In genomic region chr2:111219734-111220505, GRCh38 we compare ENCODE assay signal across 23 cellular contexts.
DNase-seq lines count a peak whose midpoint lies in the region; ATAC-seq and TF ChIP-seq lines count a peak whose summit lies in the region.
"Had no signal": no experiment of that assay in that cellular context is flagged by ENCODE, and none has a peak within 500 bp of the region (broad histone marks: within the 10 kb centered on the region; RNA-seq: fewer than 3 reads in every experiment).

No MANE protein-coding gene starts in this region.

- no peak overlapping the region for H3K27ac Mint-ChIP-seq in activated T-helper 1 cell treated with anti-CD3 and anti-CD28 coated beads, Interleukin-12 subunit alpha, Interleukin-12 subunit beta, Interleukin-2, Interleukin-4 antibody, amounts not matched to agents 30 ng/mL and 10 ng/mL and 1 ng/mL, durations not matched to agents 14 hours and 24 hours and 36 hours
- H3K27ac Mint-ChIP-seq: naive thymus-derived CD8-positive, alpha-beta T cell had no signal

- in situ Hi-C loops in astrocyte of the spinal cord (cut with HindIII; ENCODE audit: low sequenced_read_pairs): no loop called here

- H3K4me3 Mint-ChIP-seq in activated T-helper 1 cell treated with anti-CD3 and anti-CD28 coated beads, Interleukin-12 subunit alpha, Interleukin-12 subunit beta, Interleukin-2, Interleukin-4 antibody, amounts not matched to agents 30 ng/mL and 10 ng/mL and 1 ng/mL, durations not matched to agents 14 hours and 24 hours and 36 hours: no peak overlapping the region
- H3K4me3 Mint-ChIP-seq: naive thymus-derived CD8-positive, alpha-beta T cell had no signal

- no peak overlapping the region for H3K9ac ChIP-seq in neural cell (ENCODE audit: low read length)

- peaks cover 4% of the 10 kb centered on the region for H3K27me3 Mint-ChIP-seq in activated T-helper 1 cell treated with anti-CD3 and anti-CD28 coated beads, Interleukin-12 subunit alpha, Interleukin-12 subunit beta, Interleukin-2, Interleukin-4 antibody, amounts not matched to agents 30 ng/mL and 10 ng/mL and 1 ng/mL, durations not matched to agents 14 hours and 24 hours and 36 hours (ENCODE audit: insufficient read depth)

- intact Hi-C loops in activated T-helper 1 cell treated with anti-CD3 and anti-CD28 coated beads, Interleukin-12 subunit alpha, Interleukin-12 subunit beta, Interleukin-2, Interleukin-4 antibody, amounts not matched to agents 30 ng/mL and 10 ng/mL and 1 ng/mL, durations not matched to agents 14 hours and 24 hours and 36 hours (cut with micrococcal nuclease): no loop called here

- no peak for TF ChIP-seq RAD21 in neural cell (conservative IDR thresholded peaks at IDR 0.05)

- peaks cover 21% of the 10 kb centered on the region for H3K36me3 Mint-ChIP-seq in activated T-helper 1 cell treated with anti-CD3 and anti-CD28 coated beads, Interleukin-12 subunit alpha, Interleukin-12 subunit beta, Interleukin-2, Interleukin-4 antibody, amounts not matched to agents 30 ng/mL and 10 ng/mL and 1 ng/mL, durations not matched to agents 14 hours and 24 hours and 36 hours (ENCODE audit: low read depth)

- TF ChIP-seq CTCF in astrocyte of the spinal cord (IDR thresholded peaks at IDR 0.05; ENCODE audit: low read depth, low read length) (no peak), neural cell (IDR thresholded peaks at IDR 0.05; ENCODE audit: poor library complexity, severe bottlenecking) (no peak)

- DNase-seq in M059J (ENCODE audit: low read depth): peak; percentile 12
- peak; percentile 6 for DNase-seq in astrocyte of the spinal cord (ENCODE audit: low read depth, low spot score)
- DNase-seq in DMS53 treated with DMSO at 0.1 percent for 48 hours (lab: John Stamatoyannopoulos, UW; ENCODE audit: unreplicated experiment): no peak
- DNase-seq in NCI-H1092 (lab: John Stamatoyannopoulos, UW): no peak
- no peak for DNase-seq in activated T-helper 1 cell treated with anti-CD3 and anti-CD28 coated beads, Interleukin-12 subunit alpha, Interleukin-12 subunit beta, Interleukin-2, Interleukin-4 antibody, amounts not matched to agents 30 ng/mL and 10 ng/mL and 1 ng/mL, durations not matched to agents 14 hours and 24 hours and 36 hours (ENCODE audit: low spot score)
- DNase-seq: ACHN; activated CD4-positive, alpha-beta T cell treated with anti-CD3 and anti-CD28 coated beads, Interleukin-2, amount 50 U/mL, for 48 hours; activated gamma-delta T cell; amniotic stem cell; C1 segment of cervical spinal cord; central memory CD4-positive, alpha-beta T cell; esophagus squamous epithelium; naive thymus-derived CD8-positive, alpha-beta T cell; NCI-H1417 treated with DMSO at 0.1 percent for 48 hours; NCI-H2171 treated with DMSO at 0.1 percent for 48 hours; NCI-H526 treated with DMSO at 0.1 percent for 48 hours; PC-9; stimulated activated CD4-positive, alpha-beta T cell treated with anti-CD3 and anti-CD28 coated beads, Interleukin-2, amount 100 ng/mL, for 24 hours; stimulated activated naive CD4-positive, alpha-beta T cell treated with Interleukin-2 at 50 U/mL for 16 hours; thyroid gland had no signal

- peaks cover 16% of the 10 kb centered on the region for H3K4me1 Mint-ChIP-seq in activated T-helper 1 cell treated with anti-CD3 and anti-CD28 coated beads, Interleukin-12 subunit alpha, Interleukin-12 subunit beta, Interleukin-2, Interleukin-4 antibody, amounts not matched to agents 30 ng/mL and 10 ng/mL and 1 ng/mL, durations not matched to agents 14 hours and 24 hours and 36 hours (ENCODE audit: low read depth)

- H2AFZ ChIP-seq in neural cell (ENCODE audit: low read depth, low read length): no peak overlapping the region
- H2AFZ ChIP-seq: PC-9 had no signal

- ATAC-seq in GM18909 (IDR thresholded peaks at IDR 0.05; ENCODE audit: poor library complexity, unreplicated experiment): peak; percentile 9
- ATAC-seq in HG03175 (IDR thresholded peaks at IDR 0.05; ENCODE audit: unreplicated experiment): no peak
- ATAC-seq: naive thymus-derived CD8-positive, alpha-beta T cell had no signal

- H3K36me3 ChIP-seq in neural cell (ENCODE audit: insufficient read depth, low read length): no peaks in the 10 kb centered on the region
- H3K36me3 ChIP-seq: esophagus squamous epithelium, thyroid gland had no signal

- no peak for TF ChIP-seq EP300 in neural cell (conservative IDR thresholded peaks at IDR 0.05; ENCODE audit: poor library complexity, severe bottlenecking)

- no peaks in the 10 kb centered on the region for H3K9me3 ChIP-seq in neural cell (ENCODE audit: low read length)
- H3K9me3 ChIP-seq: thyroid gland had no signal

- H3K9me2 ChIP-seq in neural cell (ENCODE audit: insufficient read depth, low read length): no peaks in the 10 kb centered on the region

- no peaks in the 10 kb centered on the region for H4K20me1 ChIP-seq in neural cell (ENCODE audit: insufficient read depth)

- no peak overlapping the region for H3K4me2 ChIP-seq in neural cell (ENCODE audit: low read length)
- H3K4me2 ChIP-seq: PC-9 had no signal

- H3K4me3 ChIP-seq in astrocyte of the spinal cord (ENCODE audit: low read depth, low read length) (no peak overlapping the region), neural cell (ENCODE audit: low read length) (no peak overlapping the region)
- H3K4me3 ChIP-seq: esophagus squamous epithelium, PC-9, thyroid gland had no signal

- no peaks in the 10 kb centered on the region for H3K27me3 ChIP-seq in neural cell (ENCODE audit: insufficient read depth, low read depth, low read length)
- H3K27me3 ChIP-seq: esophagus squamous epithelium, thyroid gland had no signal

- peaks cover 11% of the 10 kb centered on the region for H3K9me3 Mint-ChIP-seq in activated T-helper 1 cell treated with anti-CD3 and anti-CD28 coated beads, Interleukin-12 subunit alpha, Interleukin-12 subunit beta, Interleukin-2, Interleukin-4 antibody, amounts not matched to agents 30 ng/mL and 10 ng/mL and 1 ng/mL, durations not matched to agents 14 hours and 24 hours and 36 hours

- no peaks in the 10 kb centered on the region for H3K79me2 ChIP-seq in neural cell (replicated peaks; ENCODE audit: insufficient read depth, low read length)

- no peaks in the 10 kb centered on the region for H3F3A ChIP-seq in neural cell (ENCODE audit: insufficient read depth, low read length, poor library complexity, severe bottlenecking)

- H3K27ac ChIP-seq in neural cell (ENCODE audit: low read length): peak overlapping the region; percentile 50
- H3K27ac ChIP-seq: esophagus squamous epithelium, PC-9, thyroid gland had no signal

TF ChIP-seq in neural cell, 6 proteins besides CTCF, POLR2A, EP300 and RAD21:
- TF ChIP-seq, protein P1, sequence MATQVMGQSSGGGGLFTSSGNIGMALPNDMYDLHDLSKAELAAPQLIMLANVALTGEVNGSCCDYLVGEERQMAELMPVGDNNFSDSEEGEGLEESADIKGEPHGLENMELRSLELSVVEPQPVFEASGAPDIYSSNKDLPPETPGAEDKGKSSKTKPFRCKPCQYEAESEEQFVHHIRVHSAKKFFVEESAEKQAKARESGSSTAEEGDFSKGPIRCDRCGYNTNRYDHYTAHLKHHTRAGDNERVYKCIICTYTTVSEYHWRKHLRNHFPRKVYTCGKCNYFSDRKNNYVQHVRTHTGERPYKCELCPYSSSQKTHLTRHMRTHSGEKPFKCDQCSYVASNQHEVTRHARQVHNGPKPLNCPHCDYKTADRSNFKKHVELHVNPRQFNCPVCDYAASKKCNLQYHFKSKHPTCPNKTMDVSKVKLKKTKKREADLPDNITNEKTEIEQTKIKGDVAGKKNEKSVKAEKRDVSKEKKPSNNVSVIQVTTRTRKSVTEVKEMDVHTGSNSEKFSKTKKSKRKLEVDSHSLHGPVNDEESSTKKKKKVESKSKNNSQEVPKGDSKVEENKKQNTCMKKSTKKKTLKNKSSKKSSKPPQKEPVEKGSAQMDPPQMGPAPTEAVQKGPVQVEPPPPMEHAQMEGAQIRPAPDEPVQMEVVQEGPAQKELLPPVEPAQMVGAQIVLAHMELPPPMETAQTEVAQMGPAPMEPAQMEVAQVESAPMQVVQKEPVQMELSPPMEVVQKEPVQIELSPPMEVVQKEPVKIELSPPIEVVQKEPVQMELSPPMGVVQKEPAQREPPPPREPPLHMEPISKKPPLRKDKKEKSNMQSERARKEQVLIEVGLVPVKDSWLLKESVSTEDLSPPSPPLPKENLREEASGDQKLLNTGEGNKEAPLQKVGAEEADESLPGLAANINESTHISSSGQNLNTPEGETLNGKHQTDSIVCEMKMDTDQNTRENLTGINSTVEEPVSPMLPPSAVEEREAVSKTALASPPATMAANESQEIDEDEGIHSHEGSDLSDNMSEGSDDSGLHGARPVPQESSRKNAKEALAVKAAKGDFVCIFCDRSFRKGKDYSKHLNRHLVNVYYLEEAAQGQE (IDR thresholded peaks at IDR 0.05; ENCODE audit: borderline replicate concordance): no peak
- TF ChIP-seq TAF1 (IDR thresholded peaks at IDR 0.05; ENCODE audit: low read depth) (no peak), MXI1 (conservative IDR thresholded peaks at IDR 0.05; ENCODE audit: poor library complexity, severe bottlenecking) (no peak), EZH2 (IDR thresholded peaks at IDR 0.05; ENCODE audit: borderline replicate concordance, insufficient read depth, low read length, poor library complexity, severe bottlenecking) (no peak), SMC3 (conservative IDR thresholded peaks at IDR 0.05; ENCODE audit: poor library complexity) (no peak), POLR2AphosphoS5 (IDR thresholded peaks at IDR 0.05) (no peak)

Comparison
In these comparisons a context has a peak if more than half of its experiments do, and no peak if none do; other contexts are left out.
1. DNase-seq: peak in M059J (single experiment) and astrocyte of the spinal cord (single experiment); none in DMS53 treated with DMSO at 0.1 percent for 48 hours (single experiment), NCI-H1092 (single experiment) and activated T-helper 1 cell treated with anti-CD3 and anti-CD28 coated beads, Interleukin-12 subunit alpha, Interleukin-12 subunit beta, Interleukin-2, Interleukin-4 antibody, amounts not matched to agents 30 ng/mL and 10 ng/mL and 1 ng/mL, durations not matched to agents 14 hours and 24 hours and 36 hours (single experiment).